In the genomic region with DNA sequence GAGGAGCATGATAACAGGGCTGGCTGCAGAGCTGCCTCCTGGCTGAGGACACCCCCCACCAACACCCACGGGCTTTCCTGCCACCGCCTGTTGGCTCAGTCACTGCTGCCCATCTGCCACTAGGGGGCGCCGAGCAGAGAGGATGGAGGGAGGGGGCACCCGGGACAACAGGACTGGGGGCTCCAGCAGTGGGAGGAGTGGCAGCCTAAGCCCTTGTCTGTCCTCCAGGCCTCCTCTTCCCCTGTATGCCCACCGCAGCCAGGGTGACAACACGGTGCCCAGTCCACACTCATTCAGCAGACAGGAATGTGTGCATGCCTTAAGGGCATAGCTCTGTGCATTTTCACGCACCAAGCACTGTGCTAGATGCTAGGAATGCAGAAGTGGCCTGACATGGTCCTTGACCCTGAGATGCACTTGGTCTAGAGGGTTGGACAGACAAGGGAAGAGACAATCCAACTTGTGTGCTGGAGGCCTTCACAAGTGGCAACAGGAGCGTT, we compare ENCODE assay signal across 8 cellular contexts.
DNase-seq lines count a peak whose midpoint lies in the region; ATAC-seq and TF ChIP-seq lines count a peak whose summit lies in the region.

No MANE protein-coding gene starts in this region.

- H3K9me2 ChIP-seq in PC-3 (replicated peaks; ENCODE audit: low read length) = no peaks in the 10 kb centered on the region

- POLR2A ChIA-PET in PC-3 (lab: Charles Lee; ENCODE audit: unreplicated experiment) = no interaction called here

- intact Hi-C loops in PC-3 (cut with micrococcal nuclease) = no loop called here
- intact Hi-C loops in left ventricle myocardium superior (cut with micrococcal nuclease) = no loop called here

- DNase-seq in GM10266 (ENCODE audit: extremely low spot score) (peak; percentile 15), PC-3 (peak; percentile 30), activated gamma-delta T cell (lab: John Stamatoyannopoulos, UW) (peak; percentile 8), left ventricle myocardium superior (peak; percentile 32), H4 (ENCODE audit: low spot score) (no peak), NCI-H1105 treated with DMSO at 0.1 percent for 48 hours (lab: John Stamatoyannopoulos, UW) (no peak)
- peak; percentile 15 to 31 (median 22) for DNase-seq in stimulated activated CD4-positive, alpha-beta T cell treated with anti-CD3 and anti-CD28 coated beads, TNF-alpha, amount 100 ng/mL, for 1 hour (ENCODE audit: low read depth in 3 of 3, low spot score in 1 of 3)

- no peaks in the 10 kb centered on the region for H3F3A ChIP-seq in PC-3 (ENCODE audit: low read length, unreplicated experiment)

- TF ChIP-seq CTCF in GM10266 (IDR thresholded peaks at IDR 0.05; ENCODE audit: control insufficient read depth, insufficient read depth, low read depth, missing control alignments) = peak; percentile 59
- peak; percentile 63 for TF ChIP-seq CTCF in PC-3 (conservative IDR thresholded peaks at IDR 0.05; ENCODE audit: low read depth, low read length)

- CTCF ChIA-PET in PC-3 (lab: Charles Lee) = no interaction called here

- H3K9me3 ChIP-seq in PC-3 (ENCODE audit: low read length) = no peaks in the 10 kb centered on the region

- H3K4me3 ChIP-seq in PC-3 (ENCODE audit: low read length) = no peak overlapping the region

- BruUV-seq in PC-3 (replicated peaks; lab: Mats Ljungman, UMichigan) = no TSS peak

- no peaks in the 10 kb centered on the region for H4K20me1 ChIP-seq in PC-3 (ENCODE audit: low read length)

- no peak overlapping the region for H3K27ac ChIP-seq in PC-3 (ENCODE audit: low read length)

- no peaks in the 10 kb centered on the region for H3K79me2 ChIP-seq in PC-3 (ENCODE audit: low read length)

- ATAC-seq in PC-3 (no peak), left ventricle myocardium superior (peak; percentile 40), HG03045 (IDR thresholded peaks at IDR 0.05; ENCODE audit: unreplicated experiment) (no peak)

- H3K27me3 ChIP-seq in PC-3 (ENCODE audit: low read length) = no peaks in the 10 kb centered on the region

- no peak overlapping the region for H3K9ac ChIP-seq in PC-3 (ENCODE audit: low read length)

- H3K4me1 ChIP-seq in PC-3 (ENCODE audit: insufficient read depth, low read length) = peaks cover 21% of the 10 kb centered on the region

- H3K4me2 ChIP-seq in PC-3 (ENCODE audit: low read length) = no peak overlapping the region

- H3K36me3 ChIP-seq in PC-3 (ENCODE audit: low read depth, low read length) = peaks cover 12% of the 10 kb centered on the region

- H2AFZ ChIP-seq in PC-3 (ENCODE audit: low read length) = no peak overlapping the region

Comparison
In these comparisons a context has a peak if more than half of its experiments do, and no peak if none do; other contexts are left out.
1. DNase-seq: peak in GM10266 (single experiment), PC-3 (single experiment), activated gamma-delta T cell (single experiment), left ventricle myocardium superior (single experiment) and stimulated activated CD4-positive, alpha-beta T cell treated with anti-CD3 and anti-CD28 coated beads, TNF-alpha, amount 100 ng/mL, for 1 hour (3 of 3); none in H4 (single experiment) and NCI-H1105 treated with DMSO at 0.1 percent for 48 hours (single experiment).